In the genomic region with DNA sequence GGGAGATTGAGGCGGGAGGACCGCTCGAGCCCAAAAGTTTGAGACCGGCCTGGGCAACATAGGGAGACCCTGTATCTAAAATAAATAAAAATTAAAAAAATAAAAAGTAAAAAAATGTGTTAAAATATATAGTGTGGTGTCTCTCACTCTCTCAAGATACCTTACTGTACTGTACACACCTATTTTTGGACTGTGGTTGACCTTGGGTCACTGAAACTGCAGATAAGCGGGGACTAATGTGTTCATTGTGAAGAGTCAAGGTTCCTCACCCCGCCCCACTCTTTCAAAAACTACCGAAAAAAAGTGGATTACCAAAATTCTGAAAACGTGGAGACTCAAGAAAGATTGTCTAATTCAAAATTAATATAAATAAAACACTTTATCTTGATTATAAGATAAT, we compare ENCODE assay signal across 1 cellular context.
A peak's percentile ranks its signal among the peaks of the same experiment; 100 is the strongest.
TF ChIP-seq lines count a peak whose summit lies in the region.

No MANE protein-coding gene starts in this region.

TF ChIP-seq in K562, 482 proteins besides CTCF, POLR2A, EP300 and RAD21:
- no peak for TF ChIP-seq HNRNPLL (IDR thresholded peaks at IDR 0.05; ENCODE audit: low read depth, low read length, poor library complexity, severe bottlenecking)
- TF ChIP-seq MEF2A (IDR thresholded peaks at IDR 0.05; ENCODE audit: control insufficient read depth, low read depth, low read length) = peak; percentile 88
